In the genomic region with DNA sequence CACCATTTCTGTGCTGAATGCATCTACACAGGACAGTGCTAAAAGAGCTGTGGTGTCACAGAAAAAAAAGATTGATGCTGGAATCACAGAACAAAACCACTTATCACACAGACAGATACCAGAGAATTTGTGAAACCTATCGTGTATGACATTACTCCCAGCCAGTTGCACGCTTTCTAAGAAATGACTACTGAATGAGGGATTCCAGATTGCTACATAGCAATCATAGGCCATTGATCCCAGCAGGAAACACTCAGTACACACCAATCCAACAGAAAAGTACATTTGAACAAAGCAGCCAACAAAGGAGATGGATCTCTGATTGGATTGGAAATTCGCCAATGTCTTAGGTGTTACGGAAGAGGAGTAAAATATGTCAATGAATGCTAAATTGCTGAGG, we compare ENCODE assay signal across 30 cellular contexts. TPM values are rescaled to one million over a fixed set of nuclear protein-coding genes. Genes with fewer than 3 reads are reported as not detected.
A peak's percentile ranks its signal among the peaks of the same experiment; 100 is the strongest.
DNase-seq lines count a peak whose midpoint lies in the region; FAIRE-seq and TF ChIP-seq lines count a peak whose summit lies in the region.
"Had no signal": no experiment of that assay in that cellular context is flagged by ENCODE, and none has a peak within 500 bp of the region (broad histone marks: within the 10 kb centered on the region; RNA-seq: fewer than 3 reads in every experiment).

No MANE protein-coding gene starts in this region.

- no peak overlapping the region for H4K5ac ChIP-seq in H1 (ENCODE audit: insufficient read length, low read depth, low read length)

- H3K9me3 Mint-ChIP-seq in activated CD4-positive, alpha-beta memory T cell treated with anti-CD3 and anti-CD28 coated beads, Interleukin-2, amount 10 ng/mL, durations not matched to agents 7 days and 5 days: peaks cover 9% of the 10 kb centered on the region
- peaks cover 6% of the 10 kb centered on the region for H3K9me3 Mint-ChIP-seq in activated naive CD4-positive, alpha-beta T cell treated with anti-CD3 and anti-CD28 coated beads, Interleukin-2, amount 10 ng/mL, durations not matched to agents 7 days and 5 days

- whole genome bisulfite sequencing in H1 (ENCODE audit: extremely low coverage in 1 of 2, insufficient coverage in 1 of 2, insufficient read length in 1 of 2, insufficient replicate concordance in 2 of 2, low coverage in 1 of 2, low lambda C conversion rate in 2 of 2, missing lambda C conversion rate in 1 of 2), 2 experiments: 92% methylated on average over 4 of the region's 4 CpGs; no CpG with 5 or more reads in 1 of the 2 experiments

- H3K23ac ChIP-seq in H1 (ENCODE audit: insufficient read length): no peak overlapping the region

- no peaks in the 10 kb centered on the region for H3K4me1 Mint-ChIP-seq in activated CD4-positive, alpha-beta memory T cell treated with anti-CD3 and anti-CD28 coated beads, Interleukin-2, amount 10 ng/mL, durations not matched to agents 7 days and 5 days
- no peaks in the 10 kb centered on the region for H3K4me1 Mint-ChIP-seq in activated naive CD4-positive, alpha-beta T cell treated with anti-CD3 and anti-CD28 coated beads, Interleukin-2, amount 10 ng/mL, durations not matched to agents 7 days and 5 days
- H3K4me1 Mint-ChIP-seq: CD14-positive monocyte; CD4-positive, alpha-beta memory T cell; CD4-positive, CD25-positive, alpha-beta regulatory T cell; CD8-positive, alpha-beta memory T cell had no signal

- no peaks in the 10 kb centered on the region for H3K79me1 ChIP-seq in H1 (ENCODE audit: low read depth, low read length)

- CTCF ChIA-PET in H1 (lab: Charles Lee; ENCODE audit: partially characterized antibody): no interaction called here
- CTCF ChIA-PET in activated CD4-positive, alpha-beta memory T cell treated with anti-CD3 and anti-CD28 coated beads, Interleukin-2, amount 10 ng/mL, durations not matched to agents 7 days and 5 days (lab: Charles Lee): no interaction called here
- CTCF ChIA-PET in activated naive CD4-positive, alpha-beta T cell treated with anti-CD3 and anti-CD28 coated beads, Interleukin-2, amount 10 ng/mL, durations not matched to agents 7 days and 5 days (lab: Charles Lee): no interaction called here

- H3K27ac Mint-ChIP-seq in activated CD4-positive, alpha-beta memory T cell treated with anti-CD3 and anti-CD28 coated beads, Interleukin-2, amount 10 ng/mL, durations not matched to agents 7 days and 5 days: no peak overlapping the region
- no peak overlapping the region for H3K27ac Mint-ChIP-seq in activated naive CD4-positive, alpha-beta T cell treated with anti-CD3 and anti-CD28 coated beads, Interleukin-2, amount 10 ng/mL, durations not matched to agents 7 days and 5 days
- H3K27ac Mint-ChIP-seq: CD14-positive monocyte; CD4-positive, alpha-beta memory T cell; CD4-positive, CD25-positive, alpha-beta regulatory T cell; CD8-positive, alpha-beta memory T cell had no signal

- no peak overlapping the region for H3K56ac ChIP-seq in H1 (replicated peaks; ENCODE audit: insufficient read length, low read depth, low read length)

- POLR2A ChIA-PET in H1 (lab: Charles Lee; ENCODE audit: partially characterized antibody): no interaction called here
- POLR2A ChIA-PET in activated CD4-positive, alpha-beta memory T cell treated with anti-CD3 and anti-CD28 coated beads, Interleukin-2, amount 10 ng/mL, durations not matched to agents 7 days and 5 days (lab: Charles Lee): no interaction called here

- no peak overlapping the region for H4K8ac ChIP-seq in H1 (ENCODE audit: extremely low read depth, insufficient read depth, low read length)

- H2BK5ac ChIP-seq in H1 (ENCODE audit: low read depth, low read length): no peak overlapping the region

- no peak for FAIRE-seq in H1 (lab: Jason Lieb, UNC)
- FAIRE-seq: A204.1, GM12878, GM12892, GM18507 had no signal

- no peak overlapping the region for H2BK15ac ChIP-seq in H1 (ENCODE audit: low read length)

- no peak for TF ChIP-seq POLR2A in H1 (IDR thresholded peaks at IDR 0.05; ENCODE audit: control extremely low read depth in 1 of 2, low read depth in 2 of 2, low read length in 2 of 2)

- no peak overlapping the region for H2BK20ac ChIP-seq in H1 (ENCODE audit: low read length)

- no peak overlapping the region for H4K91ac ChIP-seq in H1 (replicated peaks; ENCODE audit: insufficient read length, low read length)

- H3K4ac ChIP-seq in H1 (replicated peaks; ENCODE audit: insufficient read length, low read depth, low read length): no peak overlapping the region

- H3K23me2 ChIP-seq in H1 (ENCODE audit: low read depth, low read length): no peaks in the 10 kb centered on the region

- H3K27me3 Mint-ChIP-seq in activated CD4-positive, alpha-beta memory T cell treated with anti-CD3 and anti-CD28 coated beads, Interleukin-2, amount 10 ng/mL, durations not matched to agents 7 days and 5 days: no peaks in the 10 kb centered on the region
- H3K27me3 Mint-ChIP-seq in activated naive CD4-positive, alpha-beta T cell treated with anti-CD3 and anti-CD28 coated beads, Interleukin-2, amount 10 ng/mL, durations not matched to agents 7 days and 5 days: no peaks in the 10 kb centered on the region
- H3K27me3 Mint-ChIP-seq: CD4-positive, alpha-beta memory T cell; CD4-positive, CD25-positive, alpha-beta regulatory T cell; CD8-positive, alpha-beta memory T cell had no signal

- TF ChIP-seq EP300 in H1 (IDR thresholded peaks at IDR 0.05; ENCODE audit: borderline replicate concordance in 1 of 2, low read depth in 2 of 2, low read length in 2 of 2): no peak

- H3K4me1 ChIP-seq in H1 (replicated peaks in 1 of 4; ENCODE audit: control insufficient read depth in 3 of 4, insufficient read depth in 4 of 4, low read length in 3 of 4): no peaks in the 10 kb centered on the region
- H3K4me1 ChIP-seq: BE2C, BLaER1 had no signal

- no peaks in the 10 kb centered on the region for H3K79me2 ChIP-seq in H1 (ENCODE audit: control insufficient read depth in 1 of 2, insufficient read depth in 2 of 2, low read length in 2 of 2)

- H3K36me3 ChIP-seq in H1 (ENCODE audit: control insufficient read depth in 2 of 4, insufficient read depth in 4 of 4, low read length in 3 of 4): no peaks in the 10 kb centered on the region
- H3K36me3 ChIP-seq: BE2C, BLaER1 had no signal

- no peaks in the 10 kb centered on the region for H3K9me3 ChIP-seq in H1 (ENCODE audit: insufficient read depth in 2 of 2, low read depth in 1 of 2, low read length in 1 of 2)
- H3K9me3 ChIP-seq: BE2C, BLaER1 had no signal

- H3K9ac ChIP-seq in H1 (replicated peaks in 1 of 4; ENCODE audit: extremely low read depth in 1 of 4, low read depth in 3 of 4, low read length in 3 of 4): no peak overlapping the region
- H3K9ac ChIP-seq: BLaER1 had no signal

- no peak overlapping the region for H3K14ac ChIP-seq in H1 (ENCODE audit: insufficient read length)

- H4K20me1 ChIP-seq in H1 (replicated peaks in 1 of 2; ENCODE audit: control insufficient read depth in 1 of 2, insufficient read depth in 2 of 2, low read length in 2 of 2): no peaks in the 10 kb centered on the region
- H4K20me1 ChIP-seq: BLaER1 had no signal

- no peak overlapping the region for H3K4me2 ChIP-seq in H1 (ENCODE audit: insufficient read depth in 1 of 2, low read depth in 2 of 2, low read length in 2 of 2)
- H3K4me2 ChIP-seq: BLaER1 had no signal

- H3K18ac ChIP-seq in H1 (ENCODE audit: extremely low read depth, low read length): no peak overlapping the region

- H3K36me3 Mint-ChIP-seq in activated CD4-positive, alpha-beta memory T cell treated with anti-CD3 and anti-CD28 coated beads, Interleukin-2, amount 10 ng/mL, durations not matched to agents 7 days and 5 days (ENCODE audit: low read depth): no peaks in the 10 kb centered on the region
- no peaks in the 10 kb centered on the region for H3K36me3 Mint-ChIP-seq in activated naive CD4-positive, alpha-beta T cell treated with anti-CD3 and anti-CD28 coated beads, Interleukin-2, amount 10 ng/mL, durations not matched to agents 7 days and 5 days
- H3K36me3 Mint-ChIP-seq: CD14-positive monocyte; CD4-positive, alpha-beta memory T cell; CD4-positive, CD25-positive, alpha-beta regulatory T cell; CD8-positive, alpha-beta memory T cell had no signal

- peak overlapping the region; percentile 84 for H2AFZ ChIP-seq in H1 (ENCODE audit: low read length)

- no peak overlapping the region for H3K4me3 Mint-ChIP-seq in activated CD4-positive, alpha-beta memory T cell treated with anti-CD3 and anti-CD28 coated beads, Interleukin-2, amount 10 ng/mL, durations not matched to agents 7 days and 5 days
- H3K4me3 Mint-ChIP-seq in activated naive CD4-positive, alpha-beta T cell treated with anti-CD3 and anti-CD28 coated beads, Interleukin-2, amount 10 ng/mL, durations not matched to agents 7 days and 5 days: no peak overlapping the region
- H3K4me3 Mint-ChIP-seq: CD14-positive monocyte; CD4-positive, alpha-beta memory T cell; CD4-positive, CD25-positive, alpha-beta regulatory T cell; CD8-positive, alpha-beta memory T cell had no signal

- no peak overlapping the region for H2AK5ac ChIP-seq in H1 (ENCODE audit: low read depth, low read length)

- no peaks in the 10 kb centered on the region for H3K27me3 ChIP-seq in H1 (replicated peaks in 1 of 4; ENCODE audit: control insufficient read depth in 3 of 4, extremely low read depth in 1 of 4, insufficient read depth in 3 of 4, low read length in 3 of 4)
- H3K27me3 ChIP-seq: BE2C, BLaER1 had no signal

- TF ChIP-seq CTCF in H1 (IDR thresholded peaks at IDR 0.05; ENCODE audit: control extremely low read depth in 1 of 3, insufficient read depth in 1 of 3, low read depth in 1 of 3, low read length in 3 of 3): no peak

- H3K4me3 ChIP-seq in H1 (ENCODE audit: extremely low read depth in 1 of 4, insufficient read depth in 2 of 4, low read depth in 3 of 4, low read length in 4 of 4): no peak overlapping the region
- H3K4me3 ChIP-seq: BLaER1, GM12878 had no signal

- DNase-seq in NCI-H748 (lab: John Stamatoyannopoulos, UW; ENCODE audit: unreplicated experiment) (peak; percentile 78), H1 (ENCODE audit: low read depth in 1 of 2, low spot score in 2 of 2) (no peak), SW480 (ENCODE audit: low spot score) (no peak)
- no peak for DNase-seq in activated CD4-positive, alpha-beta memory T cell treated with anti-CD3 and anti-CD28 coated beads, Interleukin-2, amount 10 ng/mL, durations not matched to agents 7 days and 5 days
- no peak for DNase-seq in activated naive CD4-positive, alpha-beta T cell treated with anti-CD3 and anti-CD28 coated beads, Interleukin-2, amount 10 ng/mL, durations not matched to agents 7 days and 5 days
- DNase-seq: 8988T; ACHN; BE2C; C1 segment of cervical spinal cord; CD4-positive, alpha-beta memory T cell; CD4-positive, CD25-positive, alpha-beta regulatory T cell; CD8-positive, alpha-beta memory T cell; COR-L47; DMS 273 treated with DMSO at 0.1 percent for 48 hours; DMS153; DMS53; DMS79; DND-41; EL; GDM1 had no signal

- no peak for TF ChIP-seq RAD21 in H1 (IDR thresholded peaks at IDR 0.05 in 1 of 2, conservative IDR thresholded peaks at IDR 0.05 in 1 of 2; ENCODE audit: low read depth in 2 of 2, low read length in 2 of 2)

- no peak overlapping the region for H3K27ac ChIP-seq in H1 (ENCODE audit: low read depth, low read length)
- H3K27ac ChIP-seq: BLaER1 had no signal

- H2BK12ac ChIP-seq in H1 (ENCODE audit: low read depth, low read length): no peak overlapping the region

- H2BK120ac ChIP-seq in H1 (replicated peaks; ENCODE audit: low read depth, low read length): no peak overlapping the region

RNA-seq across cellular contexts. Expression of a gene that starts 4.8 kb away (rescaled TPM):
- total RNA-seq in H1 (2021; fragmentation: NEBNext Ultra II Directional; extraction: Animal tissue kit (Norgen Biotek cat#: 25700)): not detected in 2 replicates
- polyA plus RNA-seq in H1 (2011; rRNA removed): not detected in 2 replicates
- polyA plus RNA-seq in H1 (2011; cell fraction: cytosol; rRNA removed): not detected
- not detected for polyA plus RNA-seq in H1 (2011; cell fraction: nucleus; rRNA removed)
- polyA plus RNA-seq in H1 (2012, experiment 1 of 2): not detected in 4 replicates
- not detected for polyA plus RNA-seq in H1 (2012, experiment 2 of 2)
- not detected for polyA plus RNA-seq in H1 (2013, experiment 1 of 2)
- not detected for polyA plus RNA-seq in H1 (2013, experiment 2 of 2)
- polyA minus RNA-seq in H1 (2011; rRNA and poly(A)+ RNA removed): not detected in 2 replicates
- polyA minus RNA-seq in H1 (2011; cell fraction: cytosol; rRNA and poly(A)+ RNA removed): not detected
- polyA minus RNA-seq in H1 (2011; cell fraction: nucleus; rRNA and poly(A)+ RNA removed): not detected
- total RNA-seq in activated CD4-positive, alpha-beta memory T cell treated with anti-CD3 and anti-CD28 coated beads, Interleukin-2, amount 10 ng/mL, durations not matched to agents 7 days and 5 days: not detected
- total RNA-seq: A673; CD4-positive, alpha-beta memory T cell; CD4-positive, CD25-positive, alpha-beta regulatory T cell; CD8-positive, alpha-beta memory T cell; Daoy; G401; GM12878 had no signal
- polyA plus RNA-seq: AG04450; CD14-positive monocyte; CD4-positive, alpha-beta memory T cell; CD4-positive, CD25-positive, alpha-beta regulatory T cell; CD8-positive, alpha-beta memory T cell; GM12878 had no signal

RNA-seq across cellular contexts. Expression of a gene that starts 18.1 kb away (rescaled TPM):
- not detected in 2 replicates for total RNA-seq in H1 (2021; fragmentation: NEBNext Ultra II Directional; extraction: Animal tissue kit (Norgen Biotek cat#: 25700))
- polyA plus RNA-seq in H1 (2011; rRNA removed): not detected in 2 replicates
- not detected for polyA plus RNA-seq in H1 (2011; cell fraction: cytosol; rRNA removed)
- not detected for polyA plus RNA-seq in H1 (2011; cell fraction: nucleus; rRNA removed)
- polyA plus RNA-seq in H1 (2012, experiment 1 of 2): not detected in 4 replicates
- not detected for polyA plus RNA-seq in H1 (2012, experiment 2 of 2)
- not detected for polyA plus RNA-seq in H1 (2013, experiment 1 of 2)
- polyA plus RNA-seq in H1 (2013, experiment 2 of 2): not detected
- polyA minus RNA-seq in H1 (2011; rRNA and poly(A)+ RNA removed): not detected in 2 replicates
- polyA minus RNA-seq in H1 (2011; cell fraction: cytosol; rRNA and poly(A)+ RNA removed): not detected
- polyA minus RNA-seq in H1 (2011; cell fraction: nucleus; rRNA and poly(A)+ RNA removed): not detected
- total RNA-seq in activated CD4-positive, alpha-beta memory T cell treated with anti-CD3 and anti-CD28 coated beads, Interleukin-2, amount 10 ng/mL, durations not matched to agents 7 days and 5 days: not detected
- total RNA-seq: A673; CD4-positive, alpha-beta memory T cell; CD4-positive, CD25-positive, alpha-beta regulatory T cell; CD8-positive, alpha-beta memory T cell; Daoy; G401; GM12878 had no signal
- polyA plus RNA-seq: AG04450; CD14-positive monocyte; CD4-positive, alpha-beta memory T cell; CD4-positive, CD25-positive, alpha-beta regulatory T cell; CD8-positive, alpha-beta memory T cell; GM12878 had no signal

RNA-seq across cellular contexts. Expression of a gene that starts 22.9 kb away (rescaled TPM):
- not detected in 2 replicates for total RNA-seq in H1 (2021; fragmentation: NEBNext Ultra II Directional; extraction: Animal tissue kit (Norgen Biotek cat#: 25700))
- polyA plus RNA-seq in H1 (2011; rRNA removed): not detected in 2 replicates
- polyA plus RNA-seq in H1 (2011; cell fraction: cytosol; rRNA removed): not detected
- polyA plus RNA-seq in H1 (2011; cell fraction: nucleus; rRNA removed): not detected
- not detected in 4 replicates for polyA plus RNA-seq in H1 (2012, experiment 1 of 2)
- not detected for polyA plus RNA-seq in H1 (2012, experiment 2 of 2)
- not detected for polyA plus RNA-seq in H1 (2013, experiment 1 of 2)
- polyA plus RNA-seq in H1 (2013, experiment 2 of 2): not detected
- polyA minus RNA-seq in H1 (2011; rRNA and poly(A)+ RNA removed): not detected in 2 replicates
- polyA minus RNA-seq in H1 (2011; cell fraction: cytosol; rRNA and poly(A)+ RNA removed): not detected
- polyA minus RNA-seq in H1 (2011; cell fraction: nucleus; rRNA and poly(A)+ RNA removed): not detected
- total RNA-seq in activated CD4-positive, alpha-beta memory T cell treated with anti-CD3 and anti-CD28 coated beads, Interleukin-2, amount 10 ng/mL, durations not matched to agents 7 days and 5 days: not detected
- total RNA-seq: A673; CD4-positive, alpha-beta memory T cell; CD4-positive, CD25-positive, alpha-beta regulatory T cell; CD8-positive, alpha-beta memory T cell; Daoy; G401; GM12878 had no signal
- polyA plus RNA-seq: AG04450; CD14-positive monocyte; CD4-positive, alpha-beta memory T cell; CD4-positive, CD25-positive, alpha-beta regulatory T cell; CD8-positive, alpha-beta memory T cell; GM12878 had no signal

RNA-seq across cellular contexts. Expression of a gene that starts 44.8 kb away (rescaled TPM):
- not detected in 2 replicates for total RNA-seq in H1 (2021; fragmentation: NEBNext Ultra II Directional; extraction: Animal tissue kit (Norgen Biotek cat#: 25700))
- polyA plus RNA-seq in H1 (2011; rRNA removed): not detected in 2 replicates
- polyA plus RNA-seq in H1 (2011; cell fraction: cytosol; rRNA removed): not detected
- not detected for polyA plus RNA-seq in H1 (2011; cell fraction: nucleus; rRNA removed)
- polyA plus RNA-seq in H1 (2012, experiment 1 of 2): not detected in 4 replicates
- polyA plus RNA-seq in H1 (2012, experiment 2 of 2): not detected
- polyA plus RNA-seq in H1 (2013, experiment 1 of 2): not detected
- not detected for polyA plus RNA-seq in H1 (2013, experiment 2 of 2)
- not detected in 2 replicates for polyA minus RNA-seq in H1 (2011; rRNA and poly(A)+ RNA removed)
- polyA minus RNA-seq in H1 (2011; cell fraction: cytosol; rRNA and poly(A)+ RNA removed): not detected
- not detected for polyA minus RNA-seq in H1 (2011; cell fraction: nucleus; rRNA and poly(A)+ RNA removed)
- total RNA-seq in activated CD4-positive, alpha-beta memory T cell treated with anti-CD3 and anti-CD28 coated beads, Interleukin-2, amount 10 ng/mL, durations not matched to agents 7 days and 5 days: not detected
- total RNA-seq: A673; CD4-positive, alpha-beta memory T cell; CD4-positive, CD25-positive, alpha-beta regulatory T cell; CD8-positive, alpha-beta memory T cell; Daoy; G401; GM12878 had no signal
- polyA plus RNA-seq: AG04450; CD14-positive monocyte; CD4-positive, alpha-beta memory T cell; CD4-positive, CD25-positive, alpha-beta regulatory T cell; CD8-positive, alpha-beta memory T cell; GM12878 had no signal

RNA-seq across cellular contexts. Expression of a gene that starts 49.0 kb away (rescaled TPM):
- not detected in 2 replicates for total RNA-seq in H1 (2021; fragmentation: NEBNext Ultra II Directional; extraction: Animal tissue kit (Norgen Biotek cat#: 25700))
- polyA plus RNA-seq in H1 (2011; rRNA removed): not detected in 2 replicates
- not detected for polyA plus RNA-seq in H1 (2011; cell fraction: cytosol; rRNA removed)
- polyA plus RNA-seq in H1 (2011; cell fraction: nucleus; rRNA removed): not detected
- polyA plus RNA-seq in H1 (2012, experiment 1 of 2): not detected in 4 replicates
- polyA plus RNA-seq in H1 (2012, experiment 2 of 2): not detected
- polyA plus RNA-seq in H1 (2013, experiment 1 of 2): not detected
- polyA plus RNA-seq in H1 (2013, experiment 2 of 2): not detected
- not detected in 2 replicates for polyA minus RNA-seq in H1 (2011; rRNA and poly(A)+ RNA removed)
- not detected for polyA minus RNA-seq in H1 (2011; cell fraction: cytosol; rRNA and poly(A)+ RNA removed)
- polyA minus RNA-seq in H1 (2011; cell fraction: nucleus; rRNA and poly(A)+ RNA removed): not detected
- total RNA-seq in activated CD4-positive, alpha-beta memory T cell treated with anti-CD3 and anti-CD28 coated beads, Interleukin-2, amount 10 ng/mL, durations not matched to agents 7 days and 5 days: not detected
- total RNA-seq: A673; CD4-positive, alpha-beta memory T cell; CD4-positive, CD25-positive, alpha-beta regulatory T cell; CD8-positive, alpha-beta memory T cell; Daoy; G401; GM12878 had no signal
- polyA plus RNA-seq: AG04450; CD14-positive monocyte; CD4-positive, alpha-beta memory T cell; CD4-positive, CD25-positive, alpha-beta regulatory T cell; CD8-positive, alpha-beta memory T cell; GM12878 had no signal
